In the genomic region with DNA sequence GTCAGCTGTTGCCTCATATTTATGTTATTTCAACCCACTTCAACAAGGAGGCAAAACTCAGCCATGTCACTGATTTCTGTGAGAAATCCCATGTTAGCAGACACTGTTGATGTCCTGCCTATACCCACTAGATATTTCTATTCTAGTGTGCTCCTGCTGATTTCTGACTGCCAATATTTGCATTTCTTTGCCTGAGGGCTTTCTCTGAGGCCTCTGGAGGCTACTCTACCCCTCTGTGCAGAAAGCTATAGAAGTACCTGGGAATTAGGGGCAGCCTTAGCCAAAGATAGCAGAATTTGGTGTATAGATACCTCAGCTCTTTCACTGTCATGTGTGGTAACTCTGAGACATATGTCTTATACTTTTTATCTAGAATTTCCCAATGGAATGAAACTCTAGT, we compare ENCODE assay signal across 1 cellular context.
TF ChIP-seq lines count a peak whose summit lies in the region.

No MANE protein-coding gene starts in this region.

TF ChIP-seq in GM23338, 12 proteins besides CTCF, POLR2A, EP300 and RAD21 (continued from another document):
- TF ChIP-seq, protein P1, sequence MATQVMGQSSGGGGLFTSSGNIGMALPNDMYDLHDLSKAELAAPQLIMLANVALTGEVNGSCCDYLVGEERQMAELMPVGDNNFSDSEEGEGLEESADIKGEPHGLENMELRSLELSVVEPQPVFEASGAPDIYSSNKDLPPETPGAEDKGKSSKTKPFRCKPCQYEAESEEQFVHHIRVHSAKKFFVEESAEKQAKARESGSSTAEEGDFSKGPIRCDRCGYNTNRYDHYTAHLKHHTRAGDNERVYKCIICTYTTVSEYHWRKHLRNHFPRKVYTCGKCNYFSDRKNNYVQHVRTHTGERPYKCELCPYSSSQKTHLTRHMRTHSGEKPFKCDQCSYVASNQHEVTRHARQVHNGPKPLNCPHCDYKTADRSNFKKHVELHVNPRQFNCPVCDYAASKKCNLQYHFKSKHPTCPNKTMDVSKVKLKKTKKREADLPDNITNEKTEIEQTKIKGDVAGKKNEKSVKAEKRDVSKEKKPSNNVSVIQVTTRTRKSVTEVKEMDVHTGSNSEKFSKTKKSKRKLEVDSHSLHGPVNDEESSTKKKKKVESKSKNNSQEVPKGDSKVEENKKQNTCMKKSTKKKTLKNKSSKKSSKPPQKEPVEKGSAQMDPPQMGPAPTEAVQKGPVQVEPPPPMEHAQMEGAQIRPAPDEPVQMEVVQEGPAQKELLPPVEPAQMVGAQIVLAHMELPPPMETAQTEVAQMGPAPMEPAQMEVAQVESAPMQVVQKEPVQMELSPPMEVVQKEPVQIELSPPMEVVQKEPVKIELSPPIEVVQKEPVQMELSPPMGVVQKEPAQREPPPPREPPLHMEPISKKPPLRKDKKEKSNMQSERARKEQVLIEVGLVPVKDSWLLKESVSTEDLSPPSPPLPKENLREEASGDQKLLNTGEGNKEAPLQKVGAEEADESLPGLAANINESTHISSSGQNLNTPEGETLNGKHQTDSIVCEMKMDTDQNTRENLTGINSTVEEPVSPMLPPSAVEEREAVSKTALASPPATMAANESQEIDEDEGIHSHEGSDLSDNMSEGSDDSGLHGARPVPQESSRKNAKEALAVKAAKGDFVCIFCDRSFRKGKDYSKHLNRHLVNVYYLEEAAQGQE (IDR thresholded peaks at IDR 0.05; ENCODE audit: unreplicated experiment): no peak
- TF ChIP-seq STAT1 (IDR thresholded peaks at IDR 0.05; ENCODE audit: unreplicated experiment) (no peak), ZNF331 (CRISPR knock-in tag; IDR thresholded peaks at IDR 0.05; ENCODE audit: low read depth) (no peak), JUNB (IDR thresholded peaks at IDR 0.05; ENCODE audit: unreplicated experiment) (no peak), ZNF462 (CRISPR knock-in tag; IDR thresholded peaks at IDR 0.05) (no peak), EZH2phosphoT487 (IDR thresholded peaks at IDR 0.05; ENCODE audit: unreplicated experiment) (no peak), CREB1 (CRISPR knock-in tag; IDR thresholded peaks at IDR 0.05; ENCODE audit: low read depth) (no peak), NANOG (IDR thresholded peaks at IDR 0.05; ENCODE audit: borderline replicate concordance) (no peak), ETS1 (IDR thresholded peaks at IDR 0.05) (no peak)
TF ChIP-seq in GM23338: peak in this region for 0.
